ENCODE assay signal across 8 cellular contexts in the genomic region with DNA sequence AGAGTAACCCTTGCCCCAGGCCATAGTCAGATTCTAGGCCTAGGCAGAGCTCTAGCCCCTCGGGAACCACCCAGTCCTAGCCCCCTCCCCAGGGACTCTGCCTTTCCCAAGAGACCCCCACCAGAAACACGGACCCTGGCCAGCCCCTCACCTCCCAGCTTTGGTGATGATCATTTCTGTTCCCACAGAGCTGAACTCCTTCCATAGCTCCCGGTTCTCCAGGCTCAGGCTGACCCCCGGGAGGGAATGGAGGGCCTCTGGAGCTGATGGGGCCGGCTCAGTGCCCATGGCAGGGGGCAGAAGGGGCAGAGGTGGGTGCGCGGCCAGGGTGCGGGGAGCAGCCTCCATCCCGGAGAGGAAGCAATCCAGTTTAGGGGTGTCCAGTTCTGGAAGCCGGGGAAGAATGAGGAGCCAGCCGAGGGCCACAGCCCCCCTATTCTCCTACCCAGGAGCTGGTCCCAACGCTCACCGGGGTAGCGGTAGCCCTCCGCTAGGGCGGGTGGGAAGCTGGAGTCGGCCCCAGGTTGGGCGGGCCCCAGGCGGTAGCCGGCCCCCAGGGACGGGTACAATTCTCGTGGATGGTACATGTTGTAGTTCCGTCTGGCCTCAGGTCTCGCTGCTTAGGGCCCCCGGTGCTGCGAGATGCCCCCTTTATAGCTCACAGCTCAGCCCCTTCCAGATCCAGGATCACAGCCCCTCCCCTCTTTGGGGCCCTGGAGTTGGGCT. TPM values are rescaled to one million over a fixed set of nuclear protein-coding genes. Genes with fewer than 3 reads are reported as not detected.
A peak's percentile ranks its signal among the peaks of the same experiment; 100 is the strongest.
DNase-seq lines count a peak whose midpoint lies in the region; ATAC-seq and TF ChIP-seq lines count a peak whose summit lies in the region.

No MANE protein-coding gene starts in this region.

- RAD21 ChIA-PET in HCT116 (lab: Charles Lee; ENCODE audit: low non-redundant PET in 1 of 2, low total read pairs in 2 of 2, uncharacterized antibody in 2 of 2, unreplicated experiment in 2 of 2) = no interaction called here

- H3K79me2 ChIP-seq in HCT116 (ENCODE audit: insufficient read depth, low read length) = no peaks in the 10 kb centered on the region

- peak overlapping the region; percentile 96 for H3K4me2 ChIP-seq in HCT116 (ENCODE audit: low read length)

- no peaks in the 10 kb centered on the region for H3K27me3 ChIP-seq in HCT116 (ENCODE audit: insufficient read depth, low read length)
- no peaks in the 10 kb centered on the region for H3K27me3 ChIP-seq in iPS-15b (ENCODE audit: control insufficient read depth, insufficient read depth, low read length)

- H3K27me3 Mint-ChIP-seq in activated B cell treated with CpG ODN at 0.5 μM for 24 hours = no peaks in the 10 kb centered on the region

- no peak for TF ChIP-seq RAD21 in HCT116 (IDR thresholded peaks at IDR 0.05; ENCODE audit: low read depth)

- H3K36me3 Mint-ChIP-seq in activated B cell treated with CpG ODN at 0.5 μM for 24 hours (ENCODE audit: low read depth) = peaks cover 31% of the 10 kb centered on the region

- POLR2A ChIA-PET in HCT116 (lab: Charles Lee) (interaction anchor here (0.7 to 2.7 kb wide), 4 partner anchors 13 to 25 kb away, joined by 3 to 10 read pairs (median 3); a partner anchor contains a TSS), activated B cell treated with CpG ODN at 0.5 μM for 24 hours (lab: Charles Lee) (interaction anchor here (1.0 to 8.7 kb wide), 9 partner anchors 9 to 287 kb away, joined by 3 to 335 read pairs (median 13); a partner anchor contains a TSS)

- H3K27ac Mint-ChIP-seq in activated B cell treated with CpG ODN at 0.5 μM for 24 hours = peak overlapping the region; percentile 35

- no peaks in the 10 kb centered on the region for H3K9me2 ChIP-seq in HCT116 (ENCODE audit: insufficient read depth)

- H3K4me3 Mint-ChIP-seq in activated B cell treated with CpG ODN at 0.5 μM for 24 hours = peak overlapping the region; percentile 46

- no peak for DNase-seq in HCT116 (ENCODE audit: low read depth, low spot score)
- DNase-seq in activated B cell treated with CpG ODN at 0.5 μM for 24 hours = no peak
- DNase-seq in DMS79 (lab: John Stamatoyannopoulos, UW) = no peak
- no peak for DNase-seq in NCI-H128 (lab: John Stamatoyannopoulos, UW; ENCODE audit: unreplicated experiment)
- no peak for DNase-seq in DMS153 treated with DMSO at 0.1 percent for 48 hours (lab: John Stamatoyannopoulos, UW; ENCODE audit: unreplicated experiment)

- no peak for TF ChIP-seq CTCF in HCT116 (IDR thresholded peaks at IDR 0.05 in 2 of 3, conservative IDR thresholded peaks at IDR 0.05 in 1 of 3; ENCODE audit: borderline replicate concordance in 1 of 3, insufficient read depth in 1 of 3, low read depth in 2 of 3, low read length in 2 of 3)
- TF ChIP-seq CTCF in activated B cell treated with CpG ODN at 0.5 μM for 24 hours (IDR thresholded peaks at IDR 0.05) = no peak

- ATAC-seq in HCT116 (no peak), activated B cell treated with CpG ODN at 0.5 μM for 24 hours (ENCODE audit: low read depth) (no peak), HG03439 (IDR thresholded peaks at IDR 0.05; ENCODE audit: unreplicated experiment) (no peak)

- peaks cover 51% of the 10 kb centered on the region for H3K4me1 Mint-ChIP-seq in activated B cell treated with CpG ODN at 0.5 μM for 24 hours

- TF ChIP-seq POLR2A in HCT116 (IDR thresholded peaks at IDR 0.05; ENCODE audit: borderline replicate concordance, extremely low read depth, insufficient read depth, insufficient read length) = no peak

- no peaks in the 10 kb centered on the region for H3K9me3 Mint-ChIP-seq in activated B cell treated with CpG ODN at 0.5 μM for 24 hours

- intact Hi-C loops in HCT116 (cut with micrococcal nuclease) (loop anchor here (5.0 kb wide), 1 partner anchor 317 kb away; a partner anchor contains a TSS), activated B cell treated with CpG ODN at 0.5 μM for 24 hours (cut with micrococcal nuclease) (loop anchor here (5.0 kb wide), 2 partner anchors 93 to 437 kb away; a partner anchor contains a TSS)

- H3K4me1 ChIP-seq in HCT116 (ENCODE audit: control insufficient read depth in 1 of 2, insufficient read depth in 2 of 2, low read length in 2 of 2) = peaks cover 14 to 56% of the 10 kb centered on the region in 2 experiments
- H3K4me1 ChIP-seq in iPS-15b (ENCODE audit: control insufficient read depth, insufficient read depth, low read length) = no peaks in the 10 kb centered on the region

- no peak overlapping the region for H2AFZ ChIP-seq in HCT116 (ENCODE audit: low read depth, low read length, poor library complexity, severe bottlenecking)

- H3K4me3 ChIP-seq in HCT116 (replicated peaks in 1 of 2; ENCODE audit: low read depth in 1 of 2, low read length in 2 of 2) = peak overlapping the region; percentile 62 to 68
- peak overlapping the region; percentile 67 for H3K4me3 ChIP-seq in iPS-15b (ENCODE audit: low read depth, low read length)
- peak overlapping the region in 6 of 7 experiments; percentile 39 to 51 (median 46) for H3K4me3 ChIP-seq in skin epidermis

- no peaks in the 10 kb centered on the region for H4K20me1 ChIP-seq in HCT116 (ENCODE audit: insufficient read depth)

- no TSS peak for BruUV-seq in HCT116 (replicated peaks; lab: Mats Ljungman, UMichigan)

- H3K27ac ChIP-seq in HCT116 (ENCODE audit: low read depth, low read length) (peak overlapping the region; percentile 42; the same call in 1 of the 2 replicates), skin epidermis (peak overlapping the region; percentile 27 to 93 (median 84))

- H3K9ac ChIP-seq in HCT116 (ENCODE audit: low read length) = peak overlapping the region; percentile 77
- no peak overlapping the region for H3K9ac ChIP-seq in iPS-15b (ENCODE audit: low read depth, low read length)

- H3K9me3 ChIP-seq in HCT116 (ENCODE audit: control insufficient read depth in 1 of 2, insufficient read depth in 1 of 2, low read depth in 1 of 2, low read length in 2 of 2) (no peaks in the 10 kb centered on the region), iPS-15b (ENCODE audit: control insufficient read depth, insufficient read depth, low read length) (no peaks in the 10 kb centered on the region)

- CTCF ChIA-PET in HCT116 (lab: Charles Lee) = interaction anchor here (1.4 to 6.3 kb wide), 4 partner anchors 13 to 390 kb away, joined by 6 to 48 read pairs (median 18); a partner anchor contains a TSS
- CTCF ChIA-PET in activated B cell treated with CpG ODN at 0.5 μM for 24 hours (lab: Charles Lee) = interaction anchor here (0.8 to 2.8 kb wide), 6 partner anchors 9 to 319 kb away, joined by 3 to 33 read pairs (median 7); a partner anchor contains a TSS

- H3K36me3 ChIP-seq in HCT116 (ENCODE audit: control insufficient read depth in 1 of 2, insufficient read depth in 2 of 2, low read length in 2 of 2) (no peaks in the 10 kb centered on the region; a peak in 1 of 4 replicates), iPS-15b (ENCODE audit: control insufficient read depth, insufficient read depth, low read length) (no peaks in the 10 kb centered on the region)

TF ChIP-seq in HCT116, 20 proteins besides CTCF, POLR2A, EP300 and RAD21 (continues in another document):
- no peak for TF ChIP-seq SIN3A (IDR thresholded peaks at IDR 0.05; ENCODE audit: low read depth)
- TF ChIP-seq, protein P1, sequence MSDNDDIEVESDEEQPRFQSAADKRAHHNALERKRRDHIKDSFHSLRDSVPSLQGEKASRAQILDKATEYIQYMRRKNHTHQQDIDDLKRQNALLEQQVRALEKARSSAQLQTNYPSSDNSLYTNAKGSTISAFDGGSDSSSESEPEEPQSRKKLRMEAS (IDR thresholded peaks at IDR 0.05) = no peak
- TF ChIP-seq FOSL1 (IDR thresholded peaks at IDR 0.05; ENCODE audit: low read depth) = no peak
- TF ChIP-seq EZH2 (IDR thresholded peaks at IDR 0.05) = no peak
- TF ChIP-seq ZNF274 (IDR thresholded peaks at IDR 0.05; ENCODE audit: low read depth, low read length) = no peak
- TF ChIP-seq, protein P2, sequence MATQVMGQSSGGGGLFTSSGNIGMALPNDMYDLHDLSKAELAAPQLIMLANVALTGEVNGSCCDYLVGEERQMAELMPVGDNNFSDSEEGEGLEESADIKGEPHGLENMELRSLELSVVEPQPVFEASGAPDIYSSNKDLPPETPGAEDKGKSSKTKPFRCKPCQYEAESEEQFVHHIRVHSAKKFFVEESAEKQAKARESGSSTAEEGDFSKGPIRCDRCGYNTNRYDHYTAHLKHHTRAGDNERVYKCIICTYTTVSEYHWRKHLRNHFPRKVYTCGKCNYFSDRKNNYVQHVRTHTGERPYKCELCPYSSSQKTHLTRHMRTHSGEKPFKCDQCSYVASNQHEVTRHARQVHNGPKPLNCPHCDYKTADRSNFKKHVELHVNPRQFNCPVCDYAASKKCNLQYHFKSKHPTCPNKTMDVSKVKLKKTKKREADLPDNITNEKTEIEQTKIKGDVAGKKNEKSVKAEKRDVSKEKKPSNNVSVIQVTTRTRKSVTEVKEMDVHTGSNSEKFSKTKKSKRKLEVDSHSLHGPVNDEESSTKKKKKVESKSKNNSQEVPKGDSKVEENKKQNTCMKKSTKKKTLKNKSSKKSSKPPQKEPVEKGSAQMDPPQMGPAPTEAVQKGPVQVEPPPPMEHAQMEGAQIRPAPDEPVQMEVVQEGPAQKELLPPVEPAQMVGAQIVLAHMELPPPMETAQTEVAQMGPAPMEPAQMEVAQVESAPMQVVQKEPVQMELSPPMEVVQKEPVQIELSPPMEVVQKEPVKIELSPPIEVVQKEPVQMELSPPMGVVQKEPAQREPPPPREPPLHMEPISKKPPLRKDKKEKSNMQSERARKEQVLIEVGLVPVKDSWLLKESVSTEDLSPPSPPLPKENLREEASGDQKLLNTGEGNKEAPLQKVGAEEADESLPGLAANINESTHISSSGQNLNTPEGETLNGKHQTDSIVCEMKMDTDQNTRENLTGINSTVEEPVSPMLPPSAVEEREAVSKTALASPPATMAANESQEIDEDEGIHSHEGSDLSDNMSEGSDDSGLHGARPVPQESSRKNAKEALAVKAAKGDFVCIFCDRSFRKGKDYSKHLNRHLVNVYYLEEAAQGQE (IDR thresholded peaks at IDR 0.05; ENCODE audit: low read depth) = no peak

RNA-seq across cellular contexts. Expression of a gene that starts 1.0 kb away (rescaled TPM):
- total RNA-seq in HCT116 (2021; ENCODE audit: unreplicated experiment) (1.4 TPM), activated B cell treated with CpG ODN at 0.5 μM for 24 hours (2.3 TPM in 2 replicates)
- 1.2 and 1.5 TPM in 2 replicates for polyA plus RNA-seq in HCT116 (2012)

RNA-seq across cellular contexts. Expression of a gene that starts 5.2 kb away (rescaled TPM):
- 10.9 TPM for total RNA-seq in HCT116 (2021; ENCODE audit: unreplicated experiment)
- 13.9 and 16.3 TPM in 2 replicates for polyA plus RNA-seq in HCT116 (2012)
- total RNA-seq in activated B cell treated with CpG ODN at 0.5 μM for 24 hours = 75.8 and 77.8 TPM in 2 replicates

RNA-seq across cellular contexts. Expression of a gene that starts 15.0 kb away (rescaled TPM):
- total RNA-seq in HCT116 (2021; ENCODE audit: unreplicated experiment) = 165 TPM
- 185 and 187 TPM in 2 replicates for polyA plus RNA-seq in HCT116 (2012)
- total RNA-seq in activated B cell treated with CpG ODN at 0.5 μM for 24 hours = 124 and 131 TPM in 2 replicates

RNA-seq across cellular contexts. Expression of a gene that starts 22.6 kb away (rescaled TPM):
- total RNA-seq in HCT116 (2021; ENCODE audit: unreplicated experiment) (7.0 TPM), activated B cell treated with CpG ODN at 0.5 μM for 24 hours (4.9 and 6.1 TPM in 2 replicates)
- polyA plus RNA-seq in HCT116 (2012) = 4.3 and 5.2 TPM in 2 replicates

RNA-seq across cellular contexts. Expression of a gene that starts 25.2 kb away (rescaled TPM):
- total RNA-seq in HCT116 (2021; ENCODE audit: unreplicated experiment) = 2,423 TPM
- polyA plus RNA-seq in HCT116 (2012) = 4,933 and 5,901 TPM in 2 replicates
- total RNA-seq in activated B cell treated with CpG ODN at 0.5 μM for 24 hours = 611 and 613 TPM in 2 replicates
